8 cellular contexts compared by ENCODE assay signal in the genomic region with DNA sequence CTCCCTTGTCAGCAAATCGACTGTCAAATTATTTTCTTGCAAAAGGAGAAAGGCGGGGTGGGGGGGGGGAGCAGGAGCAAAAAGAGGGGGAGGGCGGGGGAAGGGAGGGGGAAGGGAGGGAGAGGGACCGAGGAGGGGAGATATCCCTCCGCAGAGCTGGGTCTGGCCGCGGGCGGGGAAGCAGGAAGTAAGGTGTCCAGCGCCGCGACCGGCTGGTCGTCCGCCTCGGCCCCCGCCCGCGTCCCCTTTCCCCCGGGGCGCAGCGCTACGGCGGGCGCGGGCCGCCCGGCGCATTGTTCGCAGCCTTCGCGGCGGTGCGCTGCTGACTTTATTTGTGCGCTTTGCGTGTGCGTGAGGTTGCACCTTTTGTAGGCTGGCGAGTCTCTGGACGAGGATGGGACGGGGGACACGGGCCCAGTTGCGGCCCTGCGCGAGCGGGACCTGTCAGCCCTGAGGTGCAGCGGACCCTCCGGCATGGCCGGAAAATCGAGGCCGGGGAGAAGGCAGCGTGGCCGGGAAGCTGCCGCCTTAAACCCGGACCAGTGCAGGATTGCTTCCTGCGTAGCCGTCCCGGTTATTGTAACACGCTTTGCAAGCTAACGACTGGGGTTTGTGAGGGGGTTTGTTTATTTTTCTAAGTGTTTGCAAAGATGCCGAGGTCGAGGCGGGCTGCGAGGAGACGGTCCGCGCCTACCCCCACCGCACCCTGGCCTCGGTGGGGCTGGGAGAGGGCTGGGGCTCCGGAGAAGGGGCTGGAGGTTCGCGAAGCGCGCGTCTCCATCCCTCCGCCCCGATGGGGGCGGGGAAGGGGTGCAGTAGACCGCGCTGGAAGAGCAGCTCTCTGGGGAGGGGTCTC. TPM values are rescaled to one million over a fixed set of nuclear protein-coding genes. Genes with fewer than 3 reads are reported as not detected.
DNase-seq lines count a peak whose midpoint lies in the region; ATAC-seq lines count a peak whose summit lies in the region.

No MANE protein-coding gene starts in this region.

- H3K4me2 ChIP-seq in mesendoderm (ENCODE audit: low read length), result peak overlapping the region; percentile 82

- H3K18ac ChIP-seq in mesendoderm (ENCODE audit: low read length), result peak overlapping the region; percentile 99

- H3K4ac ChIP-seq in mesendoderm (ENCODE audit: low read depth, low read length), result peak overlapping the region; percentile 92

- ATAC-seq in GM18519 (IDR thresholded peaks at IDR 0.05; ENCODE audit: low FRiP score, unreplicated experiment), result peak; percentile 13
- peak; percentile 32 for ATAC-seq in HG03342 (IDR thresholded peaks at IDR 0.05; ENCODE audit: unreplicated experiment)
- peak; percentile 49 for ATAC-seq in stimulated activated naive CD8-positive, alpha-beta T cell treated with anti-CD3 and anti-CD28 coated beads, Interleukin-15, amount 100 ng/mL, for 72 hours

- peak overlapping the region; percentile 43 for H2AK5ac ChIP-seq in mesendoderm (ENCODE audit: low read length)

- DNase-seq in ACHN (peak; percentile 79), NCI-H748 treated with DMSO at 0.1 percent for 48 hours (lab: John Stamatoyannopoulos, UW) (peak; percentile 81), mesendoderm (peak; percentile 95)
- DNase-seq in activated CD8-positive, alpha-beta memory T cell treated with anti-CD3 and anti-CD28 coated beads for 24 hours, result peak; percentile 90
- DNase-seq in stimulated activated naive CD8-positive, alpha-beta T cell treated with anti-CD3 and anti-CD28 coated beads, Interleukin-15, amount 100 ng/mL, for 72 hours, result peak; percentile 48 to 68

- peak overlapping the region; percentile 95 for H2BK5ac ChIP-seq in mesendoderm (ENCODE audit: low read length)

- H3K4me1 Mint-ChIP-seq in stimulated activated naive CD8-positive, alpha-beta T cell treated with anti-CD3 and anti-CD28 coated beads, Interleukin-15, amount 100 ng/mL, for 72 hours, result peaks cover 46% of the 10 kb centered on the region

- H2BK15ac ChIP-seq in mesendoderm (replicated peaks; ENCODE audit: low read depth), result no peak overlapping the region

- H3K27ac Mint-ChIP-seq in stimulated activated naive CD8-positive, alpha-beta T cell treated with anti-CD3 and anti-CD28 coated beads, Interleukin-15, amount 100 ng/mL, for 72 hours, result peak overlapping the region; percentile 76 to 97

- H3K27me3 Mint-ChIP-seq in stimulated activated naive CD8-positive, alpha-beta T cell treated with anti-CD3 and anti-CD28 coated beads, Interleukin-15, amount 100 ng/mL, for 72 hours, result peaks cover 15% of the 10 kb centered on the region

- H3K23ac ChIP-seq in mesendoderm (ENCODE audit: low read length), result peak overlapping the region; percentile 100

- H3K4me1 ChIP-seq in endocrine pancreas (ENCODE audit: control insufficient read depth, insufficient read depth, low read length) (no peaks in the 10 kb centered on the region), mesendoderm (ENCODE audit: control insufficient read depth, low read depth, low read length) (peaks cover 11% of the 10 kb centered on the region)

- no peaks in the 10 kb centered on the region for H3K36me3 ChIP-seq in endocrine pancreas (ENCODE audit: control insufficient read depth, insufficient read depth, low read length)
- no peaks in the 10 kb centered on the region for H3K36me3 ChIP-seq in mesendoderm (ENCODE audit: control insufficient read depth, insufficient read depth, low read length)

- H3K56ac ChIP-seq in mesendoderm (ENCODE audit: low read length), result peak overlapping the region; percentile 100

- no peak overlapping the region for H4K5ac ChIP-seq in mesendoderm (ENCODE audit: low read length)

- H3K9me3 ChIP-seq in endocrine pancreas (ENCODE audit: control insufficient read depth, low read length), result no peaks in the 10 kb centered on the region

- peaks cover 10% of the 10 kb centered on the region for H3K79me2 ChIP-seq in mesendoderm (ENCODE audit: control insufficient read depth, insufficient read depth, low read length)

- peak overlapping the region; percentile 91 to 99 for H3K4me3 Mint-ChIP-seq in stimulated activated naive CD8-positive, alpha-beta T cell treated with anti-CD3 and anti-CD28 coated beads, Interleukin-15, amount 100 ng/mL, for 72 hours

- H2BK120ac ChIP-seq in mesendoderm (ENCODE audit: low read depth, low read length), result no peak overlapping the region

- H3K27me3 ChIP-seq in endocrine pancreas (ENCODE audit: control insufficient read depth, insufficient read depth, low read length), result no peaks in the 10 kb centered on the region
- H3K27me3 ChIP-seq in mesendoderm (ENCODE audit: insufficient read depth, low read length, poor library complexity), result no peaks in the 10 kb centered on the region

- in situ Hi-C loops in ACHN (cut with HindIII; ENCODE audit: low pct_ligation_motif_present, low pct_unique_long_range_greater_than_20kb, low sequenced_read_pairs), result no loop called here

- peak overlapping the region; percentile 99 for H3K27ac ChIP-seq in mesendoderm (ENCODE audit: low read depth, low read length)

- H3K9ac ChIP-seq in endocrine pancreas (ENCODE audit: control insufficient read depth, insufficient read depth, low read length) (peak overlapping the region; percentile 34), mesendoderm (ENCODE audit: low read length) (peak overlapping the region; percentile 96)

- H4K8ac ChIP-seq in mesendoderm (ENCODE audit: low read depth, low read length), result peak overlapping the region; percentile 87

- no peaks in the 10 kb centered on the region for H3K79me1 ChIP-seq in mesendoderm (ENCODE audit: low read length)

- no CpG with 5 or more reads among the region's 78 CpGs for WGBS in mesendoderm (ENCODE audit: extremely low coverage, insufficient coverage, low lambda C conversion rate)

- H3K9me3 Mint-ChIP-seq in stimulated activated naive CD8-positive, alpha-beta T cell treated with anti-CD3 and anti-CD28 coated beads, Interleukin-15, amount 100 ng/mL, for 72 hours, result no peaks in the 10 kb centered on the region

- H3K4me3 ChIP-seq in endocrine pancreas (ENCODE audit: control insufficient read depth, insufficient read depth, low read length) (no peak overlapping the region), mesendoderm (ENCODE audit: low read length) (peak overlapping the region; percentile 95)

RNA-seq across cellular contexts. Expression of a gene that starts 0.7 kb away (rescaled TPM):
- polyA plus RNA-seq in mesendoderm (2013, experiment 1 of 2), result 4.7 TPM
- polyA plus RNA-seq in mesendoderm (2013, experiment 2 of 2), result 5.2 TPM
